In the genomic region with DNA sequence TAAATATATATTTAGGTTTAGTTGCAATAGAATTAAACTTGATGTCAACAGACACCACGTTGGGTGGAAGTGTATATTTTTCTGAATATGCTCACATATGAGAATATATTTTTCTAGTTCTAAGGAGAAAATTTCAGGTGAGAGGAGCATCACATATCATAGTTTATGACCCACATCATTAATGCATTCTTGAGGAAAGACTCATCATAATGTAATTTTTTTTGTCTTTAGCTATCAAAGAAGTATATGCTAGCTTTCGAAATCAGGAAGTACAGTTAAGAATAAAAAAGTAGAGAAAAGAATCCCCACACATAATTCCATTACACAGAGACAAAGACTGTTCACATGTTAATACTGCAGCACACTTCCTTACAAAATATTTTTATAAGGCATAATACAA, we compare ENCODE assay signal across 20 cellular contexts. TPM values are rescaled to one million over a fixed set of nuclear protein-coding genes. Genes with fewer than 3 reads are reported as not detected.
DNase-seq lines count a peak whose midpoint lies in the region; ATAC-seq, FAIRE-seq and TF ChIP-seq lines count a peak whose summit lies in the region.
"Had no signal": no experiment of that assay in that cellular context is flagged by ENCODE, and none has a peak within 500 bp of the region (broad histone marks: within the 10 kb centered on the region; RNA-seq: fewer than 3 reads in every experiment).

No MANE protein-coding gene starts in this region.

- no peaks in the 10 kb centered on the region for H4K20me1 ChIP-seq in osteoblast (ENCODE audit: insufficient read depth, low read length)

- no peak for FAIRE-seq in A549 (lab: Jason Lieb, UNC)
- FAIRE-seq: D721Med, GM12892, GM18507 had no signal

- H3K9me3 ChIP-seq in A549 (no peaks in the 10 kb centered on the region), RWPE2 (ENCODE audit: severe bottlenecking) (no peaks in the 10 kb centered on the region), osteoblast (ENCODE audit: low read depth, low read length) (no peaks in the 10 kb centered on the region)
- H3K9me3 ChIP-seq: BE2C had no signal

- no peaks in the 10 kb centered on the region for H3K27me3 ChIP-seq in RWPE2 (ENCODE audit: insufficient read depth, poor library complexity, severe bottlenecking)
- H3K27me3 ChIP-seq in osteoblast (ENCODE audit: insufficient read depth, low read length) = no peaks in the 10 kb centered on the region
- H3K27me3 ChIP-seq: BE2C had no signal

- peak overlapping the region; percentile 20; the same call in 1 of the 3 replicates for H3K4me2 ChIP-seq in A549
- H3K4me2 ChIP-seq in osteoblast (ENCODE audit: insufficient read depth, low read length) = no peak overlapping the region

- no peaks in the 10 kb centered on the region for H3K79me2 ChIP-seq in osteoblast (ENCODE audit: insufficient read depth, low read length)

- ATAC-seq in A549 (no peak), RWPE2 (ENCODE audit: low read depth) (peak; percentile 83), GM19351 (IDR thresholded peaks at IDR 0.05; ENCODE audit: unreplicated experiment) (no peak)

- no peak for TF ChIP-seq CTCF in A549 (IDR thresholded peaks at IDR 0.05)
- no peak for TF ChIP-seq CTCF in RWPE2 (IDR thresholded peaks at IDR 0.05; ENCODE audit: poor library complexity, severe bottlenecking)
- no peak for TF ChIP-seq CTCF in epithelial cell of esophagus (IDR thresholded peaks at IDR 0.05; ENCODE audit: insufficient read depth, low read depth, low read length, missing control alignments)
- no peak for TF ChIP-seq CTCF in osteoblast (IDR thresholded peaks at IDR 0.05; ENCODE audit: extremely low read depth, low read depth, low read length)

- H3K4me3 ChIP-seq in A549 (no peak overlapping the region), RWPE2 (ENCODE audit: severe bottlenecking) (no peak overlapping the region), epithelial cell of esophagus (ENCODE audit: low read length) (no peak overlapping the region), osteoblast (ENCODE audit: insufficient read depth, low read length) (no peak overlapping the region)

- no peak overlapping the region for H2AFZ ChIP-seq in osteoblast (ENCODE audit: low read length)

- no peak for TF ChIP-seq RAD21 in A549 (conservative IDR thresholded peaks at IDR 0.05 in 1 of 2, IDR thresholded peaks at IDR 0.05 in 1 of 2)

- 50% methylated on average over 2 of the region's 2 CpGs for WGBS in A549 (ENCODE audit: missing lambda C conversion rate)

- H3K27ac ChIP-seq in A549 (no peak overlapping the region), RWPE2 (ENCODE audit: poor library complexity, severe bottlenecking) (peak overlapping the region; percentile 18), osteoblast (ENCODE audit: low read depth, low read length) (no peak overlapping the region)

- TF ChIP-seq EP300 in A549 (IDR thresholded peaks at IDR 0.05) = no peak

- peaks cover 10% of the 10 kb centered on the region; the same call in 1 of the 3 replicates for H3K4me1 ChIP-seq in A549
- H3K4me1 ChIP-seq in RWPE2 (ENCODE audit: insufficient read depth, poor library complexity, severe bottlenecking) = peaks cover 25% of the 10 kb centered on the region
- H3K4me1 ChIP-seq in osteoblast (ENCODE audit: insufficient read depth, low read length) = peaks cover 3% of the 10 kb centered on the region
- H3K4me1 ChIP-seq: BE2C had no signal

- POLR2A ChIA-PET in A549 (lab: Yijun Ruan, JAX) = no interaction called here

- CTCF ChIA-PET in A549 (lab: Yijun Ruan, JAX) = no interaction called here

- DNase-seq in A549 (ENCODE audit: low read depth in 1 of 2, low spot score in 1 of 2) (no peak), ELR (ENCODE audit: low read depth) (peak; percentile 9), RWPE2 (ENCODE audit: low spot score) (no peak), epithelial cell of esophagus (ENCODE audit: low read depth) (peak; percentile 24), osteoblast (ENCODE audit: insufficient read length, low spot score, missing footprints) (no peak), cerebellar cortex (ENCODE audit: low spot score) (no peak)
- DNase-seq: ACHN; BE2C; C1 segment of cervical spinal cord; CD4-positive, CD25-positive, alpha-beta regulatory T cell; CD8-positive, alpha-beta memory T cell; COR-L47; GDM1; GOT3; H7 had no signal

- no peak for TF ChIP-seq POLR2A in A549 (IDR thresholded peaks at IDR 0.05; ENCODE audit: low read length)

- no peaks in the 10 kb centered on the region for H3K36me3 ChIP-seq in RWPE2 (ENCODE audit: low read depth)
- H3K36me3 ChIP-seq in osteoblast (ENCODE audit: insufficient read depth, low read length) = no peaks in the 10 kb centered on the region
- H3K36me3 ChIP-seq: BE2C had no signal

TF ChIP-seq in A549, 52 proteins besides CTCF, POLR2A, EP300 and RAD21:
- TF ChIP-seq KDM1A (IDR thresholded peaks at IDR 0.05; ENCODE audit: low read depth) (no peak), HOXB13 (CRISPR knock-in tag; IDR thresholded peaks at IDR 0.05; ENCODE audit: low read depth) (no peak)
- TF ChIP-seq, protein P1, sequence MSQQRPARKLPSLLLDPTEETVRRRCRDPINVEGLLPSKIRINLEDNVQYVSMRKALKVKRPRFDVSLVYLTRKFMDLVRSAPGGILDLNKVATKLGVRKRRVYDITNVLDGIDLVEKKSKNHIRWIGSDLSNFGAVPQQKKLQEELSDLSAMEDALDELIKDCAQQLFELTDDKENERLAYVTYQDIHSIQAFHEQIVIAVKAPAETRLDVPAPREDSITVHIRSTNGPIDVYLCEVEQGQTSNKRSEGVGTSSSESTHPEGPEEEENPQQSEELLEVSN (IDR thresholded peaks at IDR 0.05; ENCODE audit: borderline replicate concordance, low read depth) = no peak

RNA-seq across cellular contexts. Expression of a gene that starts 30.4 kb away (rescaled TPM):
- polyA plus RNA-seq in A549 (2011; rRNA removed) (0.71 and 0.80 TPM in 2 replicates), A549 (2017; fragmentation: RNase III; extraction: RNeasy Plus Mini Kit Qiagen cat#74134 plus additional on column Dnase treatment) (0.13 to 0.25 TPM (median 0.16 TPM) in 3 replicates)
- polyA plus RNA-seq in A549 (2012; cell fraction: cytosol; rRNA removed) = 0.06 and 0.09 TPM in 2 replicates
- 0.06 and 0.11 TPM in 2 replicates for polyA plus RNA-seq in A549 (2012; cell fraction: nucleus; rRNA removed)
- polyA minus RNA-seq in A549 (2011; rRNA and poly(A)+ RNA removed) = 1.3 and 1.5 TPM in 2 replicates
- total RNA-seq in osteoblast = not detected in 2 replicates
- total RNA-seq: A172; CD4-positive, CD25-positive, alpha-beta regulatory T cell; CD8-positive, alpha-beta memory T cell; H7 had no signal
- polyA plus RNA-seq: CD4-positive, CD25-positive, alpha-beta regulatory T cell; CD8-positive, alpha-beta memory T cell had no signal

Comparison
In these comparisons a context has a peak if more than half of its experiments do, and no peak if none do; other contexts are left out.
1. DNase-seq: peak in ELR (single experiment) and epithelial cell of esophagus (single experiment); none in A549 (0 of 2), RWPE2 (single experiment), osteoblast (single experiment) and cerebellar cortex (single experiment).